Comparison of ENCODE assay signal across 7 cellular contexts in genomic region chr1:109499661-109500536, GRCh38. TPM values are rescaled to one million over a fixed set of nuclear protein-coding genes. Genes with fewer than 3 reads are reported as not detected.
DNase-seq lines count a peak whose midpoint lies in the region; ATAC-seq and TF ChIP-seq lines count a peak whose summit lies in the region.
"Had no signal": no experiment of that assay in that cellular context is flagged by ENCODE, and none has a peak within 500 bp of the region (broad histone marks: within the 10 kb centered on the region; RNA-seq: fewer than 3 reads in every experiment).

No MANE protein-coding gene starts in this region.

- no peaks in the 10 kb centered on the region for H3K27me3 Mint-ChIP-seq in activated CD4-positive, alpha-beta T cell treated with anti-CD3 and anti-CD28 coated beads, Interleukin-2, amount 10 ng/mL, durations not matched to agents 7 days and 5 days

- CTCF ChIA-PET in A673 (lab: Charles Lee): interaction anchor here (0.7 to 1.0 kb wide), 3 partner anchors 9 to 33 kb away, joined by 3 to 5 read pairs (median 5); no protein-coding TSS in a partner anchor
- CTCF ChIA-PET in activated CD4-positive, alpha-beta T cell treated with anti-CD3 and anti-CD28 coated beads, Interleukin-2, amount 10 ng/mL, durations not matched to agents 7 days and 5 days (lab: Charles Lee): interaction anchor here (0.6 to 43.6 kb wide), 3 partner anchors 16 to 122 kb away, joined by 3 to 1139 read pairs (median 4); partner anchors contain the start of genes AMIGO1, ATXN7L2 and GPR61

- H3K4me1 ChIP-seq in A673 (ENCODE audit: insufficient read depth, low read length, poor library complexity, severe bottlenecking) (no peaks in the 10 kb centered on the region), thoracic aorta (ENCODE audit: control insufficient read depth in 1 of 2, low read depth in 2 of 2) (peaks cover 16 to 58% of the 10 kb centered on the region in 2 donors)

- no peak overlapping the region for H3K4me3 ChIP-seq in A673 (ENCODE audit: low read depth, low read length, poor library complexity, severe bottlenecking)
- H3K4me3 ChIP-seq in thoracic aorta: no peak overlapping the region
- H3K4me3 ChIP-seq: HAP-1 had no signal

- POLR2A ChIA-PET in A673 (lab: Charles Lee; ENCODE audit: low non-redundant PET): no interaction called here
- POLR2A ChIA-PET in activated CD4-positive, alpha-beta T cell treated with anti-CD3 and anti-CD28 coated beads, Interleukin-2, amount 10 ng/mL, durations not matched to agents 7 days and 5 days (lab: Charles Lee): no interaction called here

- TF ChIP-seq CTCF in A673 (conservative IDR thresholded peaks at IDR 0.05; ENCODE audit: low read depth, low read length) (peak; percentile 60), thoracic aorta (IDR thresholded peaks at IDR 0.05) (peak; percentile 17)

- no TSS peak for BruUV-seq in A673 (replicated peaks; lab: Mats Ljungman, UMichigan)

- no peaks in the 10 kb centered on the region for H3K9me3 ChIP-seq in A673 (ENCODE audit: low read depth, low read length, poor library complexity, severe bottlenecking)
- H3K9me3 ChIP-seq in thoracic aorta: no peaks in the 10 kb centered on the region
- H3K9me3 ChIP-seq: HAP-1 had no signal

- H3K27ac ChIP-seq in A673 (ENCODE audit: low read depth, low read length, poor library complexity, severe bottlenecking) (no peak overlapping the region), thoracic aorta (peak overlapping the region; percentile 65 to 72)

- H3K27me3 ChIP-seq in A673 (replicated peaks; ENCODE audit: insufficient read depth, low read depth, low read length, poor library complexity): no peaks in the 10 kb centered on the region
- H3K27me3 ChIP-seq in thoracic aorta (replicated peaks; ENCODE audit: insufficient read depth): no peaks in the 10 kb centered on the region

- no peak for ATAC-seq in thoracic aorta (ENCODE audit: insufficient number of reproducible peaks, low FRiP score, low read depth)
- ATAC-seq in GM19455 (IDR thresholded peaks at IDR 0.05; ENCODE audit: unreplicated experiment): no peak

- peaks cover 67% of the 10 kb centered on the region for H3K36me3 Mint-ChIP-seq in activated CD4-positive, alpha-beta T cell treated with anti-CD3 and anti-CD28 coated beads, Interleukin-2, amount 10 ng/mL, durations not matched to agents 7 days and 5 days (ENCODE audit: low read depth)

- H3K9me3 Mint-ChIP-seq in activated CD4-positive, alpha-beta T cell treated with anti-CD3 and anti-CD28 coated beads, Interleukin-2, amount 10 ng/mL, durations not matched to agents 7 days and 5 days: no peaks in the 10 kb centered on the region

- H3K27ac Mint-ChIP-seq in activated CD4-positive, alpha-beta T cell treated with anti-CD3 and anti-CD28 coated beads, Interleukin-2, amount 10 ng/mL, durations not matched to agents 7 days and 5 days: peak overlapping the region; percentile 97

- H3K4me3 Mint-ChIP-seq in activated CD4-positive, alpha-beta T cell treated with anti-CD3 and anti-CD28 coated beads, Interleukin-2, amount 10 ng/mL, durations not matched to agents 7 days and 5 days: no peak overlapping the region

- H3K4me1 Mint-ChIP-seq in activated CD4-positive, alpha-beta T cell treated with anti-CD3 and anti-CD28 coated beads, Interleukin-2, amount 10 ng/mL, durations not matched to agents 7 days and 5 days: peaks cover 92% of the 10 kb centered on the region

- intact Hi-C loops in A673 (cut with micrococcal nuclease; ENCODE audit: unreplicated experiment): loop anchor here (2.0 kb wide), 1 partner anchor 33 kb away; no protein-coding TSS in a partner anchor

- DNase-seq in A673 (ENCODE audit: low spot score) (peak; percentile 44), HK-2 (ENCODE audit: unreplicated experiment) (peak; percentile 76), glomerular visceral epithelial cell (ENCODE audit: extremely low spot score) (peak; percentile 70), thoracic aorta (ENCODE audit: low spot score) (no peak)
- peak; percentile 73 for DNase-seq in activated CD4-positive, alpha-beta T cell treated with anti-CD3 and anti-CD28 coated beads, Interleukin-2, amount 10 ng/mL, durations not matched to agents 7 days and 5 days

- H3K36me3 ChIP-seq in A673 (ENCODE audit: insufficient read depth, low read length, poor library complexity, severe bottlenecking) (peaks cover 5% of the 10 kb centered on the region), thoracic aorta (peaks cover 21% of the 10 kb centered on the region)

RNA-seq across cellular contexts. Expression of gene CYB561D1, which starts 6.0 kb away (rescaled TPM):
- 5.7 and 7.3 TPM in 2 replicates for total RNA-seq in A673 (2021)
- 10 to 100 TPM; 25.3 to 29.7 TPM for total RNA-seq in activated CD4-positive, alpha-beta T cell treated with anti-CD3 and anti-CD28 coated beads, Interleukin-2, amount 10 ng/mL, durations not matched to agents 7 days and 5 days
- 10 to 100 TPM in 1 of 2 donors, 1 to 10 TPM in 1; 9.5 to 16.5 TPM for total RNA-seq in thoracic aorta

RNA-seq across cellular contexts. Expression of gene AMIGO1, which starts 9.6 kb away (rescaled TPM):
- 1.8 and 2.3 TPM in 2 replicates for total RNA-seq in A673 (2021)
- 1 to 10 TPM; 5.8 to 7.6 TPM for total RNA-seq in activated CD4-positive, alpha-beta T cell treated with anti-CD3 and anti-CD28 coated beads, Interleukin-2, amount 10 ng/mL, durations not matched to agents 7 days and 5 days
- total RNA-seq in thoracic aorta: 10 to 100 TPM in 1 of 2 donors, 1 to 10 TPM in 1; 7.8 to 16.0 TPM

RNA-seq across cellular contexts. Expression of gene ATXN7L2, which starts 16.2 kb away (rescaled TPM):
- 11.0 and 16.3 TPM in 2 replicates for total RNA-seq in A673 (2021)
- total RNA-seq in activated CD4-positive, alpha-beta T cell treated with anti-CD3 and anti-CD28 coated beads, Interleukin-2, amount 10 ng/mL, durations not matched to agents 7 days and 5 days: 10 to 100 TPM; 12.4 to 14.0 TPM
- total RNA-seq in thoracic aorta: 1 to 10 TPM; 3.1 to 7.7 TPM

RNA-seq across cellular contexts. Expression of gene SYPL2, which starts 33.6 kb away (rescaled TPM):
- total RNA-seq in A673 (2021) (0.09 and 0.13 TPM in 2 replicates), thoracic aorta (1 to 10 TPM; 4.2 to 6.1 TPM)
- not detected for total RNA-seq in activated CD4-positive, alpha-beta T cell treated with anti-CD3 and anti-CD28 coated beads, Interleukin-2, amount 10 ng/mL, durations not matched to agents 7 days and 5 days

RNA-seq across cellular contexts. Expression of gene GPR61, which starts 39.8 kb away (rescaled TPM):
- total RNA-seq in A673 (2021) (not detected in 2 replicates), thoracic aorta (not detected)
- total RNA-seq in activated CD4-positive, alpha-beta T cell treated with anti-CD3 and anti-CD28 coated beads, Interleukin-2, amount 10 ng/mL, durations not matched to agents 7 days and 5 days: under 1 TPM; 0.45 to 0.52 TPM
